In genomic region chr7:134827436-134827835, GRCh38 we compare ENCODE assay signal across 23 cellular contexts. TPM values are rescaled to one million over a fixed set of nuclear protein-coding genes. Genes with fewer than 3 reads are reported as not detected.
A peak's percentile ranks its signal among the peaks of the same experiment; 100 is the strongest.
DNase-seq lines count a peak whose midpoint lies in the region; ATAC-seq and TF ChIP-seq lines count a peak whose summit lies in the region.
"Had no signal": no experiment of that assay in that cellular context is flagged by ENCODE, and none has a peak within 500 bp of the region (broad histone marks: within the 10 kb centered on the region; RNA-seq: fewer than 3 reads in every experiment).

No MANE protein-coding gene starts in this region.

- H3K9me3 ChIP-seq in GM23248 (ENCODE audit: low read depth) (no peaks in the 10 kb centered on the region), esophagus (ENCODE audit: control insufficient read depth in 2 of 2, insufficient read depth in 1 of 2, low read depth in 1 of 2, low read length in 1 of 2) (no peaks in the 10 kb centered on the region), muscle layer of duodenum (ENCODE audit: control insufficient read depth in 1 of 2, low read length in 2 of 2) (no peaks in the 10 kb centered on the region), lower lobe of right lung (no peaks in the 10 kb centered on the region)
- H3K9me3 ChIP-seq: upper lobe of right lung had no signal

- no peak overlapping the region for H3K4me3 Mint-ChIP-seq in activated T-cell treated with anti-CD3 and anti-CD28 coated beads, Interleukin-2, amount 50 U/mL, for 4 hours
- H3K4me3 Mint-ChIP-seq in natural killer cell, result no peak overlapping the region
- H3K4me3 Mint-ChIP-seq: activated T-cell treated with anti-CD3 and anti-CD28 coated beads, Interleukin-2, amount 50 U/mL, for 72 hours; brain; GM23338; nephron had no signal

- no peaks in the 10 kb centered on the region for H3K27me3 Mint-ChIP-seq in activated T-cell treated with anti-CD3 and anti-CD28 coated beads, Interleukin-2, amount 50 U/mL, for 4 hours (ENCODE audit: low read depth)
- H3K27me3 Mint-ChIP-seq in natural killer cell (ENCODE audit: low read depth in 2 of 2), result peaks cover 18 to 21% of the 10 kb centered on the region in 2 donors
- H3K27me3 Mint-ChIP-seq: brain, progenitor cell of endocrine pancreas had no signal

- in situ Hi-C loops in GM23248 (cut with MboI), result no loop called here

- peak overlapping the region; percentile 50; the same call in 1 of the 2 replicates for H3K9ac ChIP-seq in GM23248

- H2AFZ ChIP-seq in GM23248, result no peak overlapping the region
- H2AFZ ChIP-seq: GM23338 had no signal

- H3K4me3 ChIP-seq in GM23248 (no peak overlapping the region), esophagus (ENCODE audit: low read depth in 1 of 2, low read length in 2 of 2) (no peak overlapping the region), muscle layer of duodenum (ENCODE audit: low read depth in 1 of 2, low read length in 2 of 2) (no peak overlapping the region), lower lobe of right lung (no peak overlapping the region)
- H3K4me3 ChIP-seq: GM23338, upper lobe of right lung had no signal

- intact Hi-C loops in lower lobe of right lung (cut with DNase I), result no loop called here
- intact Hi-C loops in natural killer cell (cut with micrococcal nuclease), result no loop called here

- peaks cover 100% of the 10 kb centered on the region for H3K79me2 ChIP-seq in GM23248 (ENCODE audit: insufficient read depth)

- no peaks in the 10 kb centered on the region for H3K9me2 ChIP-seq in GM23248 (ENCODE audit: insufficient read depth)

- no peaks in the 10 kb centered on the region for H3K9me3 Mint-ChIP-seq in activated T-cell treated with anti-CD3 and anti-CD28 coated beads, Interleukin-2, amount 50 U/mL, for 4 hours
- H3K9me3 Mint-ChIP-seq in natural killer cell, result no peaks in the 10 kb centered on the region
- H3K9me3 Mint-ChIP-seq: activated naive CD4-positive, alpha-beta T cell treated with anti-CD3 and anti-CD28 coated beads, Interleukin-2, amount 50 U/mL, for 72 hours; activated T-cell treated with anti-CD3 and anti-CD28 coated beads, Interleukin-2, amount 50 U/mL, for 72 hours; brain; GM23338; nephron had no signal

- H3K36me3 ChIP-seq in GM23248 (ENCODE audit: low read depth), result peaks cover 29% of the 10 kb centered on the region
- no peaks in the 10 kb centered on the region for H3K36me3 ChIP-seq in esophagus (ENCODE audit: control insufficient read depth in 2 of 2, insufficient read depth in 2 of 2, low read length in 1 of 2)
- no peaks in the 10 kb centered on the region for H3K36me3 ChIP-seq in muscle layer of duodenum (ENCODE audit: control insufficient read depth in 1 of 2, insufficient read depth in 2 of 2, low read length in 2 of 2)
- H3K36me3 ChIP-seq in lower lobe of right lung, result no peaks in the 10 kb centered on the region
- H3K36me3 ChIP-seq: upper lobe of right lung had no signal

- no peak for ATAC-seq in lower lobe of right lung
- no peak for ATAC-seq in activated T-cell treated with anti-CD3 and anti-CD28 coated beads, Interleukin-2, amount 50 U/mL, for 4 hours
- ATAC-seq in natural killer cell, result no peak
- ATAC-seq: activated CD4-positive, CD25-positive, alpha-beta regulatory T cell treated with anti-CD3 and anti-CD28 coated beads, Interleukin-2, amount 50 U/mL, for 24 hours; activated naive CD4-positive, alpha-beta T cell treated with anti-CD3 and anti-CD28 coated beads, Interleukin-2, amount 50 U/mL, for 72 hours; activated T-cell treated with anti-CD3 and anti-CD28 coated beads, Interleukin-2, amount 50 U/mL, for 72 hours; esophagus mucosa; GM23338 had no signal

- no peaks in the 10 kb centered on the region for H3K36me3 Mint-ChIP-seq in activated T-cell treated with anti-CD3 and anti-CD28 coated beads, Interleukin-2, amount 50 U/mL, for 4 hours (ENCODE audit: insufficient read depth)
- H3K36me3 Mint-ChIP-seq in natural killer cell, result no peaks in the 10 kb centered on the region
- H3K36me3 Mint-ChIP-seq: activated naive CD4-positive, alpha-beta T cell treated with anti-CD3 and anti-CD28 coated beads, Interleukin-2, amount 50 U/mL, for 72 hours; brain had no signal

- H3K27ac Mint-ChIP-seq in natural killer cell, result no peak overlapping the region
- H3K27ac Mint-ChIP-seq: activated naive CD4-positive, alpha-beta T cell treated with anti-CD3 and anti-CD28 coated beads, Interleukin-2, amount 50 U/mL, for 72 hours; activated T-cell treated with anti-CD3 and anti-CD28 coated beads, Interleukin-2, amount 50 U/mL, for 72 hours; GM23338; progenitor cell of endocrine pancreas had no signal

- TF ChIP-seq CTCF in lower lobe of right lung (IDR thresholded peaks at IDR 0.05) (no peak), natural killer cell (IDR thresholded peaks at IDR 0.05) (no peak)

- H3K27ac ChIP-seq in GM23248 (peak overlapping the region; percentile 70), esophagus (ENCODE audit: low read depth in 2 of 2, low read length in 1 of 2) (peak overlapping the region; percentile 24 to 48), muscle layer of duodenum (ENCODE audit: low read length) (peak overlapping the region; percentile 78), temporal lobe (ENCODE audit: low read depth, low read length) (peak overlapping the region; percentile 33), lower lobe of right lung (no peak overlapping the region)
- H3K27ac ChIP-seq: upper lobe of right lung had no signal

- H4K20me1 ChIP-seq in GM23248 (ENCODE audit: insufficient read depth), result peaks cover 17% of the 10 kb centered on the region; the same call in 1 of the 2 replicates

- H3F3A ChIP-seq in GM23248 (ENCODE audit: insufficient read depth), result peaks cover 72% of the 10 kb centered on the region

- H3K4me1 Mint-ChIP-seq in activated T-cell treated with anti-CD3 and anti-CD28 coated beads, Interleukin-2, amount 50 U/mL, for 4 hours (ENCODE audit: low read depth), result no peaks in the 10 kb centered on the region
- H3K4me1 Mint-ChIP-seq in natural killer cell, result no peaks in the 10 kb centered on the region

- peak overlapping the region; percentile 45 for H3K4me2 ChIP-seq in GM23248 (ENCODE audit: unreplicated experiment)
- H3K4me2 ChIP-seq: GM23338 had no signal

- WGBS in GM23248 (ENCODE audit: low coverage in 1 of 2, low lambda C conversion rate in 2 of 2, missing lambda C conversion rate in 2 of 2), 2 experiments, result 99% methylated on average over 4 of the region's 4 CpGs
- 83 to 90% methylated on average over 4 of the region's 4 CpGs for whole genome bisulfite sequencing in esophagus, 2 donors

- no peaks in the 10 kb centered on the region for H3K27me3 ChIP-seq in GM23248 (replicated peaks; ENCODE audit: insufficient read depth)
- no peaks in the 10 kb centered on the region for H3K27me3 ChIP-seq in esophagus (ENCODE audit: control insufficient read depth in 1 of 2, insufficient read depth in 2 of 2, low read length in 2 of 2)
- no peaks in the 10 kb centered on the region for H3K27me3 ChIP-seq in muscle layer of duodenum (ENCODE audit: low read depth, low read length)
- no peaks in the 10 kb centered on the region for H3K27me3 ChIP-seq in lower lobe of right lung (ENCODE audit: low read depth)
- H3K27me3 ChIP-seq: upper lobe of right lung had no signal

- no peak for DNase-seq in GM23248
- no peak for DNase-seq in lower lobe of right lung
- DNase-seq in activated T-cell treated with anti-CD3 and anti-CD28 coated beads, Interleukin-2, amount 50 U/mL, for 4 hours, result no peak
- no peak for DNase-seq in activated gamma-delta T cell (lab: John Stamatoyannopoulos, UW)
- no peak for DNase-seq in natural killer cell
- DNase-seq: activated CD8-positive, alpha-beta memory T cell treated with anti-CD3 and anti-CD28 coated beads for 24 hours; activated T-cell treated with anti-CD3 and anti-CD28 coated beads, Interleukin-2, amount 50 U/mL, for 72 hours; DMS 273 treated with DMSO at 0.1 percent for 48 hours; Kasumi-1; NCI-H1105 treated with DMSO at 0.1 percent for 48 hours; NCI-H2107; NCI-H510A; upper lobe of right lung had no signal

- peaks cover 79% of the 10 kb centered on the region for H3K4me1 ChIP-seq in GM23248 (ENCODE audit: insufficient read depth)
- no peaks in the 10 kb centered on the region for H3K4me1 ChIP-seq in esophagus (ENCODE audit: control insufficient read depth in 2 of 2, insufficient read depth in 2 of 2, low read length in 1 of 2)
- H3K4me1 ChIP-seq in muscle layer of duodenum (ENCODE audit: control insufficient read depth in 1 of 2, insufficient read depth in 2 of 2, low read length in 2 of 2), result peaks cover 0 to 36% of the 10 kb centered on the region in 2 donors
- peaks cover 4% of the 10 kb centered on the region for H3K4me1 ChIP-seq in lower lobe of right lung

RNA-seq across cellular contexts. Expression of gene CALD1, which starts 48.0 kb away (rescaled TPM):
- total RNA-seq in GM23248 (2014; rRNA removed; shearing (Covaris generic)), result 674 and 698 TPM in 2 replicates
- polyA plus RNA-seq in GM23248 (2016; fragmentation: Nextera tagmentation; extraction: Ambion mirVana) (1,687 and 1,703 TPM in 2 replicates), esophagus (100 to 1,000 TPM in 1 of 2 donors, 10 to 100 TPM in 1; 93.4 to 128 TPM)
- total RNA-seq in temporal lobe (27.5 TPM), lower lobe of right lung (140 TPM), natural killer cell (1 to 10 TPM in 2 of 3 donors, under 1 TPM in 1; 0.14 to 2.5 (median 1.0) TPM)
- 1 to 10 TPM; 1.4 to 2.7 (median 1.6) TPM for total RNA-seq in activated T-cell treated with anti-CD3 and anti-CD28 coated beads, Interleukin-2, amount 50 U/mL, for 4 hours
